In the genomic region with DNA sequence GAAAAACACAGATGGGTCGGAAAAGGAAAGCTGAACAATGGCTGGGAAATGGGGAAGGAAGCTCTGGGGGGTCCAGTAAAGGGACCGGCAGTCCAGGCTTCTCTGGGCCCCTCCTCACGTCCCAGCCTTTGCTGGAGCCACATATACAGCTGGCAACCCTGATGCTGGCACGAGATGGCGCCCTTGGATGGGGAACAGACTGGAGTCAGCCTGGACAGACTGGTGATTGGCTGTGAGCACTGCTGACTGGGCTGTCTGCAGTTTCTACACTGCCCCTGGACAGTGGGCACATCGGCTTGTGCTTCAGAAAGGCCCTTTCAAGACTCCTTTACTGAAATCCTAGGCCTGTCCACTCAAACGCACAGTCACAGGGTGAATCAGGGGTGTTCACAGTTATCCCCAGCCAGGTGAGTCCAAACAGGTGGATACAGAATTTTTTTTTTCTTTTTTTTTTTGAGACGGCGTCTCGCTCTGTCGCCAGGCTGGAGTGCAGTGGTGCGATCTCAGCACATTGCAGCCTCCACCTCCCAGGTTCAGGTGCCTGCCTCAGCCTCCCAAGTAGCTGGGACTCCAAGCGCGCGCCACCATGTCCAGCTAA, we compare ENCODE assay signal across 8 cellular contexts. TPM values are rescaled to one million over a fixed set of nuclear protein-coding genes. Genes with fewer than 3 reads are reported as not detected.
DNase-seq lines count a peak whose midpoint lies in the region; ATAC-seq and TF ChIP-seq lines count a peak whose summit lies in the region.

No MANE protein-coding gene starts in this region.

- H3K9me3 Mint-ChIP-seq in activated T-cell treated with anti-CD3 and anti-CD28 coated beads, Interleukin-2, amount 50 U/mL, for 4 hours = no peaks in the 10 kb centered on the region
- no peaks in the 10 kb centered on the region for H3K9me3 Mint-ChIP-seq in neural crest cell

- no peaks in the 10 kb centered on the region for H3K79me2 ChIP-seq in OCI-LY1 (ENCODE audit: insufficient read depth, low read length)

- H3K4me2 ChIP-seq in OCI-LY1 (ENCODE audit: low read length) = no peak overlapping the region

- no peaks in the 10 kb centered on the region for H4K20me1 ChIP-seq in OCI-LY1 (ENCODE audit: insufficient read depth, low read length)

- H3K9me3 ChIP-seq in OCI-LY1 (ENCODE audit: low read length) (no peaks in the 10 kb centered on the region), thoracic aorta (no peaks in the 10 kb centered on the region)

- no peak overlapping the region for H2AFZ ChIP-seq in OCI-LY1 (ENCODE audit: low read length)

- H3K27me3 Mint-ChIP-seq in activated T-cell treated with anti-CD3 and anti-CD28 coated beads, Interleukin-2, amount 50 U/mL, for 4 hours (ENCODE audit: low read depth) = peaks cover 45% of the 10 kb centered on the region
- H3K27me3 Mint-ChIP-seq in neural crest cell (ENCODE audit: low read depth) = peaks cover 23% of the 10 kb centered on the region

- H3K4me1 ChIP-seq in OCI-LY1 (ENCODE audit: insufficient read depth, low read length, severe bottlenecking) (no peaks in the 10 kb centered on the region), thoracic aorta (ENCODE audit: control insufficient read depth in 1 of 2, low read depth in 2 of 2) (no peaks in the 10 kb centered on the region)

- peak; percentile 75; the same call in 1 of the 2 replicates for TF ChIP-seq CTCF in OCI-LY1 (IDR thresholded peaks at IDR 0.05; ENCODE audit: low read length)
- peak; percentile 82 for TF ChIP-seq CTCF in fibroblast of the aortic adventitia (IDR thresholded peaks at IDR 0.05; ENCODE audit: insufficient read depth, low read length)
- peak; percentile 84 for TF ChIP-seq CTCF in neural crest cell (conservative IDR thresholded peaks at IDR 0.05)
- peak; percentile 69 for TF ChIP-seq CTCF in thoracic aorta (IDR thresholded peaks at IDR 0.05)

- H3K4me3 ChIP-seq in OCI-LY1 (ENCODE audit: low read depth, low read length, poor library complexity, severe bottlenecking) (no peak overlapping the region), fibroblast of the aortic adventitia (ENCODE audit: low read depth, low read length) (no peak overlapping the region), thoracic aorta (no peak overlapping the region)

- no peaks in the 10 kb centered on the region for H3K9me2 ChIP-seq in OCI-LY1 (ENCODE audit: low read depth, low read length)

- DNase-seq in D341Med (ENCODE audit: low spot score) = peak; percentile 87
- peak; percentile 77 for DNase-seq in KBM-7
- peak; percentile 38 for DNase-seq in activated T-cell treated with anti-CD3 and anti-CD28 coated beads, Interleukin-2, amount 50 U/mL, for 4 hours
- peak; percentile 77 for DNase-seq in fibroblast of the aortic adventitia (ENCODE audit: low read depth)
- peak; percentile 84 for DNase-seq in neural crest cell (ENCODE audit: low read depth, low spot score)
- DNase-seq in thoracic aorta (ENCODE audit: low spot score) = peak; percentile 40

- no peaks in the 10 kb centered on the region for H3K4me1 Mint-ChIP-seq in activated T-cell treated with anti-CD3 and anti-CD28 coated beads, Interleukin-2, amount 50 U/mL, for 4 hours (ENCODE audit: low read depth)
- no peaks in the 10 kb centered on the region for H3K4me1 Mint-ChIP-seq in neural crest cell

- H3K27me3 ChIP-seq in OCI-LY1 (ENCODE audit: insufficient read depth, low read length) (0 out of 2 replicates have a peak, but pooled peaks cover 4% of the 10 kb centered on the region), thoracic aorta (replicated peaks; ENCODE audit: insufficient read depth) (no peaks in the 10 kb centered on the region)

- in situ Hi-C loops in KBM-7 (cut with MboI; ENCODE audit: low pct_unique_long_range_greater_than_20kb, low sequenced_read_pairs) = loop anchor here (25.0 kb wide), 1 partner anchor 283 kb away; the partner anchor contains the start of gene WNT4

- H3K9ac ChIP-seq in OCI-LY1 (ENCODE audit: low read length) = no peak overlapping the region

- no peaks in the 10 kb centered on the region for H3F3A ChIP-seq in OCI-LY1 (ENCODE audit: insufficient read depth, low read length)

- H3K27ac Mint-ChIP-seq in neural crest cell (ENCODE audit: unreplicated experiment) = no peak overlapping the region

- H3K36me3 Mint-ChIP-seq in activated T-cell treated with anti-CD3 and anti-CD28 coated beads, Interleukin-2, amount 50 U/mL, for 4 hours (ENCODE audit: insufficient read depth) = no peaks in the 10 kb centered on the region
- H3K36me3 Mint-ChIP-seq in neural crest cell (ENCODE audit: low read depth) = no peaks in the 10 kb centered on the region

- H3K4me3 Mint-ChIP-seq in activated T-cell treated with anti-CD3 and anti-CD28 coated beads, Interleukin-2, amount 50 U/mL, for 4 hours = no peak overlapping the region
- no peak overlapping the region for H3K4me3 Mint-ChIP-seq in neural crest cell

- ATAC-seq in activated T-cell treated with anti-CD3 and anti-CD28 coated beads, Interleukin-2, amount 50 U/mL, for 4 hours = peak; percentile 66 to 69
- peak; percentile 85 for ATAC-seq in thoracic aorta (ENCODE audit: insufficient number of reproducible peaks, low FRiP score, low read depth)
- ATAC-seq in GM21367 (IDR thresholded peaks at IDR 0.05; ENCODE audit: unreplicated experiment) = no peak

- no peak overlapping the region for H3K27ac ChIP-seq in OCI-LY1 (ENCODE audit: low read depth, low read length, poor library complexity, severe bottlenecking)
- H3K27ac ChIP-seq in thoracic aorta = no peak overlapping the region

- H3K36me3 ChIP-seq in OCI-LY1 (ENCODE audit: insufficient read depth, low read length) (no peaks in the 10 kb centered on the region), thoracic aorta (no peaks in the 10 kb centered on the region)

RNA-seq across cellular contexts. Expression of gene ZBTB40, which starts 31.1 kb away (rescaled TPM):
- total RNA-seq in activated T-cell treated with anti-CD3 and anti-CD28 coated beads, Interleukin-2, amount 50 U/mL, for 4 hours = 10 to 100 TPM; 21.4 to 24.8 (median 24.5) TPM
- total RNA-seq in fibroblast of the aortic adventitia (ENCODE audit: low replicate concordance) (8.6 and 10.0 TPM in 2 replicates), neural crest cell (30.7 and 31.8 TPM in 2 replicates), thoracic aorta (10 to 100 TPM; 30.4 to 36.4 TPM)
